Comparison of ENCODE assay signal across 21 cellular contexts in genomic region chr5:40984884-40985283, GRCh38.
A peak's percentile ranks its signal among the peaks of the same experiment; 100 is the strongest.
DNase-seq lines count a peak whose midpoint lies in the region; ATAC-seq and TF ChIP-seq lines count a peak whose summit lies in the region.
"Had no signal": no experiment of that assay in that cellular context is flagged by ENCODE, and none has a peak within 500 bp of the region (broad histone marks: within the 10 kb centered on the region; RNA-seq: fewer than 3 reads in every experiment).

No MANE protein-coding gene starts in this region.

- no peaks in the 10 kb centered on the region for H3F3A ChIP-seq in GM23248 (ENCODE audit: insufficient read depth)

- in situ Hi-C loops in GM23248 (cut with MboI), result no loop called here

- no peaks in the 10 kb centered on the region for H3K9me2 ChIP-seq in GM23248 (ENCODE audit: insufficient read depth)

- no peaks in the 10 kb centered on the region for H3K27me3 ChIP-seq in GM23248 (replicated peaks; ENCODE audit: insufficient read depth)
- H3K27me3 ChIP-seq in SJSA1 (replicated peaks), result no peaks in the 10 kb centered on the region
- H3K27me3 ChIP-seq in right lobe of liver, result no peaks in the 10 kb centered on the region
- H3K27me3 ChIP-seq: tibial nerve had no signal

- WGBS in GM23248 (ENCODE audit: low coverage in 1 of 2, low lambda C conversion rate in 2 of 2, missing lambda C conversion rate in 2 of 2), 2 experiments, result 42 to 44% methylated on average over 3 of the region's 3 CpGs
- 91% methylated on average over 3 of the region's 3 CpGs for WGBS in right lobe of liver (ENCODE audit: insufficient coverage, low coverage, low lambda C conversion rate, missing lambda C conversion rate)

- H3K4me2 ChIP-seq in GM23248 (ENCODE audit: unreplicated experiment), result no peak overlapping the region

- H3K4me1 ChIP-seq in GM23248 (ENCODE audit: insufficient read depth), result no peaks in the 10 kb centered on the region
- peaks cover 57% of the 10 kb centered on the region for H3K4me1 ChIP-seq in SJSA1 (replicated peaks)
- H3K4me1 ChIP-seq in right lobe of liver, result peaks cover 0 to 8% (median under 1%) of the 10 kb centered on the region in 4 donors

- intact Hi-C loops in right lobe of liver (cut with DNase I), result no loop called here

- no peak overlapping the region for H3K9ac ChIP-seq in GM23248

- H2AFZ ChIP-seq in GM23248, result no peak overlapping the region

- H4K20me1 ChIP-seq in GM23248 (ENCODE audit: insufficient read depth), result no peaks in the 10 kb centered on the region

- no peak overlapping the region for H3K27ac ChIP-seq in GM23248
- H3K27ac ChIP-seq in SJSA1, result peak overlapping the region; percentile 95
- H3K27ac ChIP-seq in right lobe of liver, result no peak overlapping the region
- H3K27ac ChIP-seq: RWPE1, tibial nerve had no signal

- no peaks in the 10 kb centered on the region for H3K9me3 ChIP-seq in GM23248 (ENCODE audit: low read depth)
- peaks cover 7% of the 10 kb centered on the region for H3K9me3 ChIP-seq in SJSA1 (replicated peaks)
- H3K9me3 ChIP-seq in right lobe of liver, result no peaks in the 10 kb centered on the region
- H3K9me3 ChIP-seq: tibial nerve had no signal

- H3K36me3 ChIP-seq in GM23248 (ENCODE audit: low read depth) (no peaks in the 10 kb centered on the region), SJSA1 (no peaks in the 10 kb centered on the region), right lobe of liver (no peaks in the 10 kb centered on the region)
- H3K36me3 ChIP-seq: tibial nerve had no signal

- peak; percentile 30 for DNase-seq in GM23248
- DNase-seq in SJSA1 (ENCODE audit: low read depth in 1 of 2, low spot score in 2 of 2), result peak; percentile 48 to 85
- DNase-seq in fibroblast of peridontal ligament (ENCODE audit: extremely low read depth), result peak; percentile 81
- DNase-seq in non-pigmented ciliary epithelial cell (ENCODE audit: low read depth), result peak; percentile 34
- DNase-seq in right lobe of liver, result no peak
- DNase-seq in activated CD8-positive, alpha-beta memory T cell treated with anti-CD3 and anti-CD28 coated beads, Interleukin-2, amount 50 U/mL, for 4 hours, result no peak
- no peak for DNase-seq in activated T-cell treated with anti-CD3 and anti-CD28 coated beads, Interleukin-2, amount 50 U/mL, for 1 hour
- no peak for DNase-seq in activated CD4-positive, CD25-positive, alpha-beta regulatory T cell (lab: John Stamatoyannopoulos, UW)
- DNase-seq: activated B cell treated with CpG ODN at 0.5 μM for 24 hours; activated naive CD4-positive, alpha-beta T cell treated with anti-CD3 and anti-CD28 coated beads, Interleukin-2, amount 50 U/mL, for 16 hours; activated T-cell treated with anti-CD3 and anti-CD28 coated beads, Interleukin-2, amount 50 U/mL, for 48 hours; aorta; CD4-positive, alpha-beta memory T cell; DMS153; GOT3; left colon; naive thymus-derived CD8-positive, alpha-beta T cell; NCI-H524 treated with DMSO at 0.1 percent for 48 hours had no signal

- H3K4me3 ChIP-seq in GM23248 (no peak overlapping the region), SJSA1 (no peak overlapping the region), right lobe of liver (no peak overlapping the region)
- H3K4me3 ChIP-seq: tibial nerve had no signal

- no peak for TF ChIP-seq CTCF in right lobe of liver (IDR thresholded peaks at IDR 0.05)

- TF ChIP-seq POLR2A in right lobe of liver (IDR thresholded peaks at IDR 0.05), result no peak

- H3K79me2 ChIP-seq in GM23248 (ENCODE audit: insufficient read depth), result no peaks in the 10 kb centered on the region

- no peak for ATAC-seq in right lobe of liver
- ATAC-seq: HepG2; left colon; naive thymus-derived CD8-positive, alpha-beta T cell had no signal

Comparison
In these comparisons a context has a peak if more than half of its experiments do, and no peak if none do; other contexts are left out.
1. DNase-seq: peak in GM23248 (single experiment), SJSA1 (2 of 2), fibroblast of peridontal ligament (single experiment) and non-pigmented ciliary epithelial cell (single experiment); none in right lobe of liver (0 of 3), activated CD8-positive, alpha-beta memory T cell treated with anti-CD3 and anti-CD28 coated beads, Interleukin-2, amount 50 U/mL, for 4 hours (single experiment), activated T-cell treated with anti-CD3 and anti-CD28 coated beads, Interleukin-2, amount 50 U/mL, for 1 hour (single experiment) and activated CD4-positive, CD25-positive, alpha-beta regulatory T cell (0 of 4).